Comparison of ENCODE assay signal across 10 cellular contexts in the genomic region with DNA sequence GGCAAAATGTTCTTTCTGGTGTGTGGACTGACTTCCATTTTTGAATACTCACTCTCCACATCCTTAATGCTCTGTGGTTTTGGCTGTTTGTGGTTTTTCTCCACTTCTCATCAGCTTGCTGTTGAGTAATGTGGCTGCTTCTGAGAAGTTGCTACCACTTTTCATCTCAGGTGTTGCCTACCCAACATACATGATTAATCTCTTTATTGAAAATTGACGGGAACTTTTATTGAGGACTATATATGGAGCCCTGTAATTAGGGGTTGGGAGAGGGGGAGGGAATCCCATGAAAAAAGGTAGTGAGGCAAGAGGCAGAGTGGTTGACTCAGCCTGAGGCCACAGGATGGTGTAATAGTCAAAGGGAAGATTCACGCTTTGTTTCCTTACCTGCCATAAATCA. TPM values are rescaled to one million over a fixed set of nuclear protein-coding genes. Genes with fewer than 3 reads are reported as not detected.
DNase-seq lines count a peak whose midpoint lies in the region; ATAC-seq and TF ChIP-seq lines count a peak whose summit lies in the region.
"Had no signal": no experiment of that assay in that cellular context is flagged by ENCODE, and none has a peak within 500 bp of the region (broad histone marks: within the 10 kb centered on the region; RNA-seq: fewer than 3 reads in every experiment).

No MANE protein-coding gene starts in this region.

- H3K4me1 Mint-ChIP-seq in activated T-cell treated with anti-CD3 and anti-CD28 coated beads, Interleukin-2, amount 50 U/mL, for 24 hours (ENCODE audit: low read depth): peaks cover 18% of the 10 kb centered on the region

- no peaks in the 10 kb centered on the region for H3K9me3 Mint-ChIP-seq in activated T-cell treated with anti-CD3 and anti-CD28 coated beads, Interleukin-2, amount 50 U/mL, for 24 hours

- peaks cover 40% of the 10 kb centered on the region for H3K27me3 Mint-ChIP-seq in activated T-cell treated with anti-CD3 and anti-CD28 coated beads, Interleukin-2, amount 50 U/mL, for 24 hours

- no peak for ATAC-seq in HG02763 (IDR thresholded peaks at IDR 0.05; ENCODE audit: unreplicated experiment)

- TF ChIP-seq CTCF in GM13976 (IDR thresholded peaks at IDR 0.05; ENCODE audit: borderline replicate concordance, control extremely low read depth, extremely low read depth, insufficient read depth, missing control alignments): no peak

- peak overlapping the region; percentile 73 for H3K27ac Mint-ChIP-seq in activated T-cell treated with anti-CD3 and anti-CD28 coated beads, Interleukin-2, amount 50 U/mL, for 24 hours

- DNase-seq in GM13976 (ENCODE audit: low spot score) (peak; percentile 34), HPDE6-E6E7 (ENCODE audit: extremely low spot score) (peak; percentile 46), myocyte (ENCODE audit: low read depth) (peak; percentile 62), NCI-H2029 treated with DMSO at 0.1 percent for 48 hours (lab: John Stamatoyannopoulos, UW) (no peak), NCI-H510A (lab: John Stamatoyannopoulos, UW) (no peak), NCI-H748 (lab: John Stamatoyannopoulos, UW; ENCODE audit: unreplicated experiment) (no peak)
- DNase-seq in activated T-cell treated with anti-CD3 and anti-CD28 coated beads, Interleukin-2, amount 50 U/mL, for 24 hours: no peak
- DNase-seq: H7, islet precursor cell had no signal

- in situ Hi-C loops in GM13976 (cut with MboI; ENCODE audit: low sequenced_read_pairs, unreplicated experiment): no loop called here

- peak overlapping the region; percentile 24 for H3K4me3 Mint-ChIP-seq in activated T-cell treated with anti-CD3 and anti-CD28 coated beads, Interleukin-2, amount 50 U/mL, for 24 hours

- no peaks in the 10 kb centered on the region for H3K36me3 Mint-ChIP-seq in activated T-cell treated with anti-CD3 and anti-CD28 coated beads, Interleukin-2, amount 50 U/mL, for 24 hours (ENCODE audit: low read depth)

RNA-seq across cellular contexts. Expression of gene IL22RA2, which starts 17.6 kb away (rescaled TPM):
- 0.16 TPM in 1 of 2 replicates, not detected in the other for total RNA-seq in myocyte
- polyA plus RNA-seq in myocyte (2012): not detected
- total RNA-seq: H7 had no signal

Comparison
In these comparisons a context has a peak if more than half of its experiments do, and no peak if none do; other contexts are left out.
1. DNase-seq: peak in GM13976 (single experiment), HPDE6-E6E7 (single experiment) and myocyte (single experiment); none in activated T-cell treated with anti-CD3 and anti-CD28 coated beads, Interleukin-2, amount 50 U/mL, for 24 hours (single experiment), NCI-H2029 treated with DMSO at 0.1 percent for 48 hours (single experiment), NCI-H510A (single experiment) and NCI-H748 (single experiment).